Comparison of ENCODE assay signal across 1 cellular context in the genomic region with DNA sequence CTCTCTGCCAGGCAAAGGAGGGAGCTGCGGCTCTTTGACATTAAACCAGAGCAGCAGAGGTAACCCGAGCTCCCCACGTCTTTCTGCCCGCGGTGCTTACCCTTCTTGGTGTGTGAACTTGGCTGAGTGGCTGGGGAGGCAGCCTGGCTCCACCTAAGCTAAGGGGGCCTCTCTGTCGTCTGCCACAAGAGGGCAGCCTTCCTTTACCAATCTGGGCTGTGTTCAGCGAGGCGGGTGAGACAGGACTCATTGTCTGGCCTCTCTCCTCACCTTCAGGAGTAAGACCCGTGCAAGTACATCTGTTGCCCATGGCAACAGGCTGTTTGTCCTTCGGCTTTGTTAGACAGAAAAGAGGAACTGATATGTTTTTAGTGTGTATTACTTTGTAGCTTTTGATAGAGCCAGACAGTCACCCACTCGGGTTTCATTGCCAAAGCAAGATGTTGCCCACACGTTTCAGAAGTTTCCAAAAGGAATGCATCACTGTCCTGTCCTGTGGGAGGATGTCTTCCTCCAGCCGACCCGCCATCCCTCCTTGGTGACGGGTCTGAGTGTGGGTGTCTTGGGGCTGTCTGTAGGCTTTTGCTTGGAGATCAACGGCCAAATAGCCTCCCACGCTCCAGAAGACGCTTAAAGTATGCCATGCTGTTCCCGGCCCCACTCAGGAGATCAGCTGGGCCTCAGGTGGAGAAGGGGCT.
TF ChIP-seq lines count a peak whose summit lies in the region.

No MANE protein-coding gene starts in this region.

TF ChIP-seq in HEK293, 187 proteins besides CTCF, POLR2A, EP300 and RAD21 (continued from another document):
- TF ChIP-seq, protein P1, sequence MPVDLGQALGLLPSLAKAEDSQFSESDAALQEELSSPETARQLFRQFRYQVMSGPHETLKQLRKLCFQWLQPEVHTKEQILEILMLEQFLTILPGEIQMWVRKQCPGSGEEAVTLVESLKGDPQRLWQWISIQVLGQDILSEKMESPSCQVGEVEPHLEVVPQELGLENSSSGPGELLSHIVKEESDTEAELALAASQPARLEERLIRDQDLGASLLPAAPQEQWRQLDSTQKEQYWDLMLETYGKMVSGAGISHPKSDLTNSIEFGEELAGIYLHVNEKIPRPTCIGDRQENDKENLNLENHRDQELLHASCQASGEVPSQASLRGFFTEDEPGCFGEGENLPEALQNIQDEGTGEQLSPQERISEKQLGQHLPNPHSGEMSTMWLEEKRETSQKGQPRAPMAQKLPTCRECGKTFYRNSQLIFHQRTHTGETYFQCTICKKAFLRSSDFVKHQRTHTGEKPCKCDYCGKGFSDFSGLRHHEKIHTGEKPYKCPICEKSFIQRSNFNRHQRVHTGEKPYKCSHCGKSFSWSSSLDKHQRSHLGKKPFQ (tag by site-specific recombination; IDR thresholded peaks at IDR 0.05) = peak; percentile 77; the same call in 1 of the 2 replicates
- 0 out of 2 replicates have a peak, but pooled peaks have one; percentile 29 for TF ChIP-seq KLF8 (tag by site-specific recombination; IDR thresholded peaks at IDR 0.05)
- peak; percentile 52 for TF ChIP-seq GLIS1 (tag by site-specific recombination; IDR thresholded peaks at IDR 0.05)
- peak; percentile 95 for TF ChIP-seq ZFHX2 (tag by site-specific recombination; conservative IDR thresholded peaks at IDR 0.05)
- peak; percentile 98 for TF ChIP-seq ZNF654 (tag by site-specific recombination; IDR thresholded peaks at IDR 0.05; ENCODE audit: low read depth)
- TF ChIP-seq ZNF660 (tag by site-specific recombination; IDR thresholded peaks at IDR 0.05) = peak; percentile 77; the same call in 1 of the 2 replicates
- no peak for TF ChIP-seq ZNF112 (tag by site-specific recombination; IDR thresholded peaks at IDR 0.05)
- no peak for TF ChIP-seq ZNF701 (tag by site-specific recombination; IDR thresholded peaks at IDR 0.05)
- TF ChIP-seq ZXDB (tag by site-specific recombination; IDR thresholded peaks at IDR 0.05) = peak; percentile 49; the same call in 1 of the 2 replicates
TF ChIP-seq in HEK293: peak in this region for 20.
